ENCODE assay signal across 8 cellular contexts in genomic region chr6:30541515-30542403, GRCh38. TPM values are rescaled to one million over a fixed set of nuclear protein-coding genes. Genes with fewer than 3 reads are reported as not detected.
DNase-seq lines count a peak whose midpoint lies in the region; ATAC-seq and TF ChIP-seq lines count a peak whose summit lies in the region.

No MANE protein-coding gene starts in this region.

- H3K9me3 ChIP-seq in DOHH2 (ENCODE audit: control insufficient read depth, insufficient read depth, low read length), result no peaks in the 10 kb centered on the region

- peak; percentile 77 for DNase-seq in HT1080 (ENCODE audit: low read depth)
- peak; percentile 48 for DNase-seq in NK-92 treated with Interleukin-12 subunit alpha and Interleukin-12 subunit beta, amount 100 ng/mL, for 24 hours (lab: John Stamatoyannopoulos, UW)
- peak; percentile 87 for DNase-seq in activated CD8-positive, alpha-beta memory T cell treated with anti-CD3 and anti-CD28 coated beads for 24 hours
- DNase-seq in effector memory CD8-positive, alpha-beta T cell, result peak; percentile 76 to 78 (median 76)
- peak; percentile 90 for DNase-seq in medulla oblongata (ENCODE audit: extremely low spot score)
- peak; percentile 62 to 64 (median 63) for DNase-seq in stimulated activated CD4-positive, alpha-beta T cell treated with anti-CD3 and anti-CD28 coated beads, TNF-alpha, amount 100 ng/mL, for 48 hours (ENCODE audit: low read depth in 3 of 3)

- H3K36me3 Mint-ChIP-seq in effector memory CD8-positive, alpha-beta T cell (ENCODE audit: insufficient read depth), result peaks cover 36% of the 10 kb centered on the region

- H3K4me3 ChIP-seq in DOHH2 (ENCODE audit: low read length), result peak overlapping the region; percentile 61

- no peaks in the 10 kb centered on the region for H3K9me2 ChIP-seq in DOHH2 (replicated peaks; ENCODE audit: control insufficient read depth, low read length)

- peak; percentile 94 for TF ChIP-seq CTCF in DOHH2 (IDR thresholded peaks at IDR 0.05; ENCODE audit: low read depth, low read length, poor library complexity, severe bottlenecking)

- peaks cover 19% of the 10 kb centered on the region for H3K36me3 ChIP-seq in DOHH2 (ENCODE audit: control insufficient read depth, low read length)

- no peaks in the 10 kb centered on the region for H3K9me3 Mint-ChIP-seq in effector memory CD8-positive, alpha-beta T cell

- peaks cover 4% of the 10 kb centered on the region for H3F3A ChIP-seq in DOHH2 (ENCODE audit: control insufficient read depth, insufficient read depth)

- ATAC-seq in effector memory CD8-positive, alpha-beta T cell (replicated peaks), result peak; percentile 67
- no peak for ATAC-seq in GM19397 (IDR thresholded peaks at IDR 0.05; ENCODE audit: unreplicated experiment)

- H3K4me3 Mint-ChIP-seq in effector memory CD8-positive, alpha-beta T cell, result peak overlapping the region; percentile 72 to 89

- H4K20me1 ChIP-seq in DOHH2 (ENCODE audit: control insufficient read depth, insufficient read depth, low read depth, low read length), result no peaks in the 10 kb centered on the region

- H3K27ac Mint-ChIP-seq in effector memory CD8-positive, alpha-beta T cell, result peak overlapping the region; percentile 67 to 89

- H3K27me3 Mint-ChIP-seq in effector memory CD8-positive, alpha-beta T cell, result no peaks in the 10 kb centered on the region

- no peaks in the 10 kb centered on the region for H3K27me3 ChIP-seq in DOHH2 (ENCODE audit: control insufficient read depth, low read length)

- H3K27ac ChIP-seq in DOHH2 (ENCODE audit: low read depth, low read length), result 0 out of 2 replicates have a peak overlapping the region, but pooled peaks have one; percentile 2

- peaks cover 31 to 32% of the 10 kb centered on the region in 2 donors for H3K4me1 Mint-ChIP-seq in effector memory CD8-positive, alpha-beta T cell (ENCODE audit: low read depth in 2 of 2)

- peaks cover 21% of the 10 kb centered on the region for H3K4me1 ChIP-seq in DOHH2 (ENCODE audit: control insufficient read depth, low read length)

- peak overlapping the region; percentile 80 for H3K4me2 ChIP-seq in DOHH2 (ENCODE audit: low read length)

- no peaks in the 10 kb centered on the region for H3K79me2 ChIP-seq in DOHH2 (ENCODE audit: control insufficient read depth, low read length)

RNA-seq across cellular contexts. Expression of gene GNL1, which starts 14.5 kb away (rescaled TPM):
- 67.5 and 78.6 TPM in 2 replicates for total RNA-seq in HT1080 (2014; rRNA removed; shearing (Covaris generic))
- polyA plus RNA-seq in HT1080 (2015; cell fraction: cytosol; rRNA removed), result 26.2 and 28.0 TPM in 2 replicates
- 35.0 and 43.5 TPM in 2 replicates for polyA plus RNA-seq in HT1080 (2015; cell fraction: nucleus; rRNA removed)

RNA-seq across cellular contexts. Expression of gene PRR3, which starts 15.3 kb away (rescaled TPM):
- total RNA-seq in HT1080 (2014; rRNA removed; shearing (Covaris generic)), result 12.7 and 21.4 TPM in 2 replicates
- 29.1 and 30.6 TPM in 2 replicates for polyA plus RNA-seq in HT1080 (2015; cell fraction: cytosol; rRNA removed)
- polyA plus RNA-seq in HT1080 (2015; cell fraction: nucleus; rRNA removed), result 27.3 and 31.7 TPM in 2 replicates

RNA-seq across cellular contexts. Expression of gene ABCF1, which starts 29.5 kb away (rescaled TPM):
- total RNA-seq in HT1080 (2014; rRNA removed; shearing (Covaris generic)), result 72.3 and 77.8 TPM in 2 replicates
- polyA plus RNA-seq in HT1080 (2015; cell fraction: cytosol; rRNA removed), result 43.7 and 46.3 TPM in 2 replicates
- polyA plus RNA-seq in HT1080 (2015; cell fraction: nucleus; rRNA removed), result 75.0 and 77.1 TPM in 2 replicates

RNA-seq across cellular contexts. Expression of gene HLA-E, which starts 52.5 kb away (rescaled TPM):
- 51.5 and 51.9 TPM in 2 replicates for total RNA-seq in HT1080 (2014; rRNA removed; shearing (Covaris generic))
- polyA plus RNA-seq in HT1080 (2015; cell fraction: cytosol; rRNA removed), result 47.0 and 48.4 TPM in 2 replicates
- 68.8 and 79.0 TPM in 2 replicates for polyA plus RNA-seq in HT1080 (2015; cell fraction: nucleus; rRNA removed)
